In genomic region chr5:168578506-168579205, GRCh38 we compare ENCODE assay signal across 8 cellular contexts. TPM values are rescaled to one million over a fixed set of nuclear protein-coding genes. Genes with fewer than 3 reads are reported as not detected.
A peak's percentile ranks its signal among the peaks of the same experiment; 100 is the strongest.
DNase-seq lines count a peak whose midpoint lies in the region; ATAC-seq and TF ChIP-seq lines count a peak whose summit lies in the region.

No MANE protein-coding gene starts in this region.

- H3K27ac ChIP-seq in KOPT-K1 (ENCODE audit: low read depth, low read length, poor library complexity, severe bottlenecking) (peak overlapping the region; percentile 81), hepatocyte (peak overlapping the region; percentile 99)

- H3K4me1 ChIP-seq in hepatocyte (ENCODE audit: insufficient read depth) (peaks cover 9% of the 10 kb centered on the region), skeletal muscle satellite cell (ENCODE audit: control insufficient read depth, insufficient read depth, low read length) (peaks cover 13% of the 10 kb centered on the region)

- peaks cover 51% of the 10 kb centered on the region for H3K79me2 ChIP-seq in hepatocyte

- under 1% methylated on average over 27 of the region's 32 CpGs for WGBS in hepatocyte (ENCODE audit: low lambda C conversion rate, missing lambda C conversion rate)

- H3K36me3 Mint-ChIP-seq in activated naive CD4-positive, alpha-beta T cell treated with anti-CD3 and anti-CD28 coated beads, Interleukin-2, amount 50 U/mL, for 72 hours: peaks cover 20 to 30% of the 10 kb centered on the region in 2 donors

- no peaks in the 10 kb centered on the region for H3K27me3 ChIP-seq in hepatocyte
- H3K27me3 ChIP-seq in skeletal muscle satellite cell (ENCODE audit: control insufficient read depth, insufficient read depth, low read length): no peaks in the 10 kb centered on the region

- ATAC-seq in GM21825 (IDR thresholded peaks at IDR 0.05; ENCODE audit: unreplicated experiment) (peak; percentile 10), GM18519 (IDR thresholded peaks at IDR 0.05; ENCODE audit: low FRiP score, unreplicated experiment) (no peak)
- no peak for ATAC-seq in activated naive CD4-positive, alpha-beta T cell treated with anti-CD3 and anti-CD28 coated beads, Interleukin-2, amount 50 U/mL, for 72 hours

- H4K20me1 ChIP-seq in hepatocyte (ENCODE audit: insufficient read depth, poor library complexity, severe bottlenecking): peaks cover 42% of the 10 kb centered on the region

- DNase-seq in NCI-H146 (lab: John Stamatoyannopoulos, UW) (peak; percentile 55), NCI-H146 treated with DMSO at 0.1 percent for 48 hours (lab: John Stamatoyannopoulos, UW; ENCODE audit: unreplicated experiment) (no peak), hepatocyte (ENCODE audit: low spot score) (peak; percentile 79)
- no peak for DNase-seq in activated naive CD4-positive, alpha-beta T cell treated with anti-CD3 and anti-CD28 coated beads, Interleukin-2, amount 50 U/mL, for 72 hours (ENCODE audit: low spot score in 2 of 2)

- H3K4me2 ChIP-seq in hepatocyte (peak overlapping the region; percentile 81), skeletal muscle satellite cell (ENCODE audit: low read length) (peak overlapping the region; percentile 87)

- peak overlapping the region; percentile 99 for H3K9ac ChIP-seq in skeletal muscle satellite cell (ENCODE audit: low read depth, low read length)

- H3K9me3 ChIP-seq in KOPT-K1 (ENCODE audit: insufficient read depth, low read length, poor library complexity, severe bottlenecking): peaks cover 21% of the 10 kb centered on the region
- no peaks in the 10 kb centered on the region for H3K9me3 ChIP-seq in hepatocyte (ENCODE audit: low read depth)
- no peaks in the 10 kb centered on the region for H3K9me3 ChIP-seq in skeletal muscle satellite cell (replicated peaks; ENCODE audit: low read length)

- peak overlapping the region; percentile 92 for H3K4me3 ChIP-seq in hepatocyte
- peak overlapping the region; percentile 97 for H3K4me3 ChIP-seq in skeletal muscle satellite cell (ENCODE audit: low read length)

- H3K9me2 ChIP-seq in hepatocyte (replicated peaks; ENCODE audit: insufficient read depth): no peaks in the 10 kb centered on the region

- no peak for TF ChIP-seq CTCF in hepatocyte (IDR thresholded peaks at IDR 0.05; ENCODE audit: poor library complexity)

- peak overlapping the region; percentile 67 for H2AFZ ChIP-seq in hepatocyte

- H3K9me3 Mint-ChIP-seq in activated naive CD4-positive, alpha-beta T cell treated with anti-CD3 and anti-CD28 coated beads, Interleukin-2, amount 50 U/mL, for 72 hours: no peaks in the 10 kb centered on the region

- H3K36me3 ChIP-seq in KOPT-K1 (ENCODE audit: insufficient read depth, low read length) (peaks cover 31% of the 10 kb centered on the region), hepatocyte (replicated peaks; ENCODE audit: insufficient read depth, low read depth) (no peaks in the 10 kb centered on the region), skeletal muscle satellite cell (ENCODE audit: insufficient read depth, low read length) (no peaks in the 10 kb centered on the region)

- H3K27ac Mint-ChIP-seq in activated naive CD4-positive, alpha-beta T cell treated with anti-CD3 and anti-CD28 coated beads, Interleukin-2, amount 50 U/mL, for 72 hours: peak overlapping the region; percentile 92 to 95

RNA-seq across cellular contexts. Expression of gene PANK3, which starts 0.5 kb away (rescaled TPM):
- 10 to 100 TPM; 41.6 to 48.3 TPM for total RNA-seq in activated naive CD4-positive, alpha-beta T cell treated with anti-CD3 and anti-CD28 coated beads, Interleukin-2, amount 50 U/mL, for 72 hours
- 86.3 and 104 TPM in 2 replicates for total RNA-seq in hepatocyte
- polyA plus RNA-seq in hepatocyte: 15.4 and 25.8 TPM in 2 replicates
- 27.7 and 33.0 TPM in 2 replicates for total RNA-seq in skeletal muscle satellite cell (2012; rRNA removed)

RNA-seq across cellular contexts. Expression of gene FBLL1, which starts 49.6 kb away (rescaled TPM):
- under 1 TPM in 1 of 2 donors, not detected in 1; 0.37 TPM for total RNA-seq in activated naive CD4-positive, alpha-beta T cell treated with anti-CD3 and anti-CD28 coated beads, Interleukin-2, amount 50 U/mL, for 72 hours
- 1.7 and 1.8 TPM in 2 replicates for total RNA-seq in hepatocyte
- 1.2 and 2.4 TPM in 2 replicates for polyA plus RNA-seq in hepatocyte
- total RNA-seq in skeletal muscle satellite cell (2012; rRNA removed): 0.25 TPM in 1 of 2 replicates, not detected in the other

Comparison
In these comparisons a context has a peak if more than half of its experiments do, and no peak if none do; other contexts are left out.
1. DNase-seq: peak in NCI-H146 (single experiment) and hepatocyte (single experiment); none in NCI-H146 treated with DMSO at 0.1 percent for 48 hours (single experiment) and activated naive CD4-positive, alpha-beta T cell treated with anti-CD3 and anti-CD28 coated beads, Interleukin-2, amount 50 U/mL, for 72 hours (0 of 2).